In the genomic region with DNA sequence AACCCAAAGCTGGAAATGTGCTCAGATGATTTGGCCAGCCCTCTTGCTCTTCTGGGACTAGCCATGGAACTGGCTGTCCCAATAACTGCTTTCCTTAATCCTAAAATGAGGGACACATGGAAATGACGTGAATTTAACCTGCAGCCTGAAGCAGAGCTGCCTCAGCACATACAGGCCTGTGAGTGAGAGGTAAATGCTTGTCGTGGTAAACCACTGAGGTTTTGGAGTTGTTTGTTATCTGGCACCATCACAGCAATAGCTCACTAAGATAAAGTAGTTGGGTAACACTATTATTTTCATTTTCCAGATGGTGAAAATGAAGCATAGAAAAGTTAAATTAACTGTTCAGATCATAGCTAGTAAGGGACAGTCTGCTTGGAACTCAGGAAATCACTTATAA, we compare ENCODE assay signal across 26 cellular contexts.
"Had no signal": no experiment of that assay in that cellular context is flagged by ENCODE, and none has a peak within 500 bp of the region (broad histone marks: within the 10 kb centered on the region; RNA-seq: fewer than 3 reads in every experiment).

No MANE protein-coding gene starts in this region.

- ATAC-seq: effector memory CD8-positive, alpha-beta T cell; esophagus mucosa; gastrocnemius medialis; heart right ventricle; left cardiac atrium; left lung; left ventricle myocardium superior; lower lobe of right lung; mucosa of descending colon had no signal

- DNase-seq: colonic mucosa; cortex of kidney; effector CD8-positive, alpha-beta T cell; effector memory CD8-positive, alpha-beta T cell; endodermal cell; erythroblast; esophagus squamous epithelium; foreskin fibroblast; foreskin melanocyte; gastrocnemius medialis; glutamatergic neuron; head of caudate nucleus; heart right ventricle; hippocampal formation; left cardiac atrium; left lung; left ventricle myocardium superior; lower lobe of right lung; mesenchymal stem cell; mucosa of descending colon; naive B cell had no signal

- FAIRE-seq: endometrium, islet of Langerhans, keratinocyte had no signal

- H3K9me3 ChIP-seq: colonic mucosa, esophagus squamous epithelium, gastrocnemius medialis, left lung, lower lobe of right lung, mucosa of descending colon had no signal

- H3K36me3 ChIP-seq: colonic mucosa, esophagus squamous epithelium, gastrocnemius medialis, heart right ventricle, left lung, lower lobe of right lung had no signal

- H3K27ac ChIP-seq: colonic mucosa, epithelial cell of prostate, esophagus squamous epithelium, gastrocnemius medialis, heart right ventricle, left lung, lower lobe of right lung had no signal

- H3K4me3 ChIP-seq: colonic mucosa, esophagus squamous epithelium, gastrocnemius medialis, heart right ventricle, left lung, lower lobe of right lung, mucosa of descending colon had no signal

- H3K27me3 ChIP-seq: colonic mucosa, esophagus squamous epithelium, gastrocnemius medialis had no signal

- H3K4me1 ChIP-seq: colonic mucosa, esophagus squamous epithelium, gastrocnemius medialis, heart right ventricle, left lung, lower lobe of right lung had no signal
